In the genomic region with DNA sequence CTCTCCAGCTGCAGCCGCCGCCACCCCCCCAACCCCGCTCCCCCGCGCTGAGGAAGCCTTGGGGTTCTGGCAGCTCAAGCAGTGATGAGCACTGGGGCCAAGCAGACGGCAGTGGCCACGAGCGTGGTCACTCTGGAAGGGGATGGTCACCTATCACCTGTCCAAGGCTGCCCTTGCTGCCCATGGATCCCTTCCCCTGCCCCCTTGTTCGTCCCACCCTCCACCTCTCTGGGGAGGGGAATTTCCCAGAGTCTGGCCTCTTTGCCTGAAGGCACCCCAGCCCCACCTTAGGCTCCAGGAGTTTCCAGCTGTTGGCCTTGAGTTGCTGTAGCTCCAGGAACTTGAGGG, we compare ENCODE assay signal across 8 cellular contexts. TPM values are rescaled to one million over a fixed set of nuclear protein-coding genes. Genes with fewer than 3 reads are reported as not detected.
DNase-seq lines count a peak whose midpoint lies in the region; ATAC-seq and TF ChIP-seq lines count a peak whose summit lies in the region.

No MANE protein-coding gene starts in this region.

- H3K9ac ChIP-seq in mesendoderm (ENCODE audit: low read length), result peak overlapping the region; percentile 64

- H3K4ac ChIP-seq in mesendoderm (ENCODE audit: low read depth, low read length), result no peak overlapping the region

- no peak overlapping the region for H4K8ac ChIP-seq in mesendoderm (ENCODE audit: low read depth, low read length)

- H3K27ac ChIP-seq in heart right ventricle (peak overlapping the region in 9 of 10 donors; percentile 70 to 90 (median 84)), adrenal gland (peak overlapping the region in 3 of 5 donors; percentile 53 to 84 (median 81)), mesendoderm (ENCODE audit: low read depth, low read length) (no peak overlapping the region), uterus (peak overlapping the region; percentile 77 to 84)

- H2AK5ac ChIP-seq in mesendoderm (ENCODE audit: low read length), result no peak overlapping the region

- H3K4me2 ChIP-seq in mesendoderm (ENCODE audit: low read length), result no peak overlapping the region

- TF ChIP-seq POLR2A in adrenal gland (IDR thresholded peaks at IDR 0.05) (no peak), uterus (IDR thresholded peaks at IDR 0.05) (no peak)

- DNase-seq in heart right ventricle (no peak), Right ventricle myocardium inferior (ENCODE audit: missing footprints) (no peak), adrenal gland (no peak), mesendoderm (no peak), uterus (no peak), omental fat pad (ENCODE audit: low spot score) (no peak), NCI-H1694 treated with DMSO at 0.1 percent for 48 hours (lab: John Stamatoyannopoulos, UW) (no peak)
- DNase-seq in stimulated activated CD4-positive, alpha-beta T cell treated with anti-CD3 and anti-CD28 coated beads, Interleukin-4, amount 100 ng/mL, for 24 hours, result no peak

- WGBS in heart right ventricle, 2 donors, result 39 to 49% methylated on average over 9 of the region's 9 CpGs
- 28 to 31% methylated on average over 9 of the region's 9 CpGs; no CpG with 5 or more reads in 2 of the 4 donors for WGBS in adrenal gland, 4 donors
- WGBS in mesendoderm (ENCODE audit: extremely low coverage, insufficient coverage, low lambda C conversion rate), result no CpG with 5 or more reads among the region's 9 CpGs

- H2BK5ac ChIP-seq in mesendoderm (ENCODE audit: low read length), result no peak overlapping the region

- no peaks in the 10 kb centered on the region for H3K79me2 ChIP-seq in mesendoderm (ENCODE audit: control insufficient read depth, insufficient read depth, low read length)

- intact Hi-C loops in heart right ventricle (cut with DNase I) (loop anchor here in 7 of 10 donors (1.0 to 10.0 kb wide), 5 partner anchors 14 to 328 kb away; a partner anchor contains a TSS), Right ventricle myocardium inferior (cut with DNase I) (loop anchor here (1.0 kb wide), 1 partner anchor 80 kb away; no protein-coding TSS in a partner anchor), adrenal gland (cut with DNase I) (loop anchor here (5.0 to 10.0 kb wide), 2 partner anchors 79 to 118 kb away; a partner anchor contains a TSS), uterus (cut with DNase I; ENCODE audit: low total_unique reads) (no loop called here)

- H4K5ac ChIP-seq in mesendoderm (ENCODE audit: low read length), result no peak overlapping the region

- H3K9me3 ChIP-seq in heart right ventricle (no peaks in the 10 kb centered on the region), adrenal gland (replicated peaks in 1 of 3) (no peaks in the 10 kb centered on the region), uterus (no peaks in the 10 kb centered on the region)

- H3K4me1 ChIP-seq in heart right ventricle (peaks cover 0 to 23% (median 15%) of the 10 kb centered on the region in 9 donors), adrenal gland (replicated peaks in 1 of 2) (peaks cover 8 to 11% of the 10 kb centered on the region in 2 donors), mesendoderm (ENCODE audit: control insufficient read depth, low read depth, low read length) (no peaks in the 10 kb centered on the region), uterus (no peaks in the 10 kb centered on the region)

- H3K79me1 ChIP-seq in mesendoderm (ENCODE audit: low read length), result no peaks in the 10 kb centered on the region

- no peak for TF ChIP-seq CTCF in heart right ventricle (IDR thresholded peaks at IDR 0.05)
- no peak for TF ChIP-seq CTCF in adrenal gland (IDR thresholded peaks at IDR 0.05)
- TF ChIP-seq CTCF in uterus (IDR thresholded peaks at IDR 0.05), result no peak
- no peak for TF ChIP-seq CTCF in omental fat pad (IDR thresholded peaks at IDR 0.05)

- peaks cover 0 to 8% (median 5%) of the 10 kb centered on the region in 7 donors for H3K27me3 ChIP-seq in heart right ventricle
- no peaks in the 10 kb centered on the region for H3K27me3 ChIP-seq in adrenal gland
- H3K27me3 ChIP-seq in mesendoderm (ENCODE audit: insufficient read depth, low read length, poor library complexity), result no peaks in the 10 kb centered on the region
- H3K27me3 ChIP-seq in uterus, result no peaks in the 10 kb centered on the region

- H3K18ac ChIP-seq in mesendoderm (ENCODE audit: low read length), result no peak overlapping the region

- H3K4me3 ChIP-seq in heart right ventricle, result peak overlapping the region in 9 of 10 donors; percentile 59 to 89 (median 76)
- peak overlapping the region in 2 of 4 donors; percentile 57 to 85 for H3K4me3 ChIP-seq in adrenal gland
- H3K4me3 ChIP-seq in mesendoderm (ENCODE audit: low read length), result no peak overlapping the region
- peak overlapping the region; percentile 67 to 77 for H3K4me3 ChIP-seq in uterus

- H3K23ac ChIP-seq in mesendoderm (ENCODE audit: low read length), result no peak overlapping the region

- H3K36me3 ChIP-seq in heart right ventricle (no peaks in the 10 kb centered on the region), adrenal gland (replicated peaks in 1 of 2) (no peaks in the 10 kb centered on the region), mesendoderm (ENCODE audit: control insufficient read depth, insufficient read depth, low read length) (no peaks in the 10 kb centered on the region), uterus (no peaks in the 10 kb centered on the region)

- H2BK15ac ChIP-seq in mesendoderm (replicated peaks; ENCODE audit: low read depth), result no peak overlapping the region

- H2BK120ac ChIP-seq in mesendoderm (ENCODE audit: low read depth, low read length), result no peak overlapping the region

- ATAC-seq in heart right ventricle (peak in 1 of 8 donors; percentile 21), Right ventricle myocardium inferior (no peak), omental fat pad (ENCODE audit: low FRiP score) (no peak)

- peak overlapping the region; percentile 78 for H3K56ac ChIP-seq in mesendoderm (ENCODE audit: low read length)

RNA-seq across cellular contexts. Expression of a gene that starts 7.2 kb away (rescaled TPM):
- total RNA-seq in heart right ventricle (10 to 100 TPM; 33.9 to 74.2 (median 43.7) TPM), Right ventricle myocardium inferior (40.6 TPM), adrenal gland (100 to 1,000 TPM in 1 of 8 donors, 10 to 100 TPM in 7; 39.6 to 109 (median 52.9) TPM), uterus (10 to 100 TPM; 11.8 to 31.2 (median 19.4) TPM), omental fat pad (10 to 100 TPM; 34.0 to 65.4 (median 42.1) TPM)
- polyA plus RNA-seq in heart right ventricle (10 to 100 TPM in 1 of 2 donors, 1 to 10 TPM in 1; 9.7 to 78.1 TPM), adrenal gland (100 to 1,000 TPM in 1 of 3 donors, 10 to 100 TPM in 2; 16.2 to 129 (median 19.3) TPM)
- 21.5 TPM for polyA plus RNA-seq in mesendoderm (2013, experiment 1 of 2)
- polyA plus RNA-seq in mesendoderm (2013, experiment 2 of 2), result 21.9 TPM
